ENCODE assay signal across 7 cellular contexts in genomic region chr17:78723001-78723796, GRCh38. TPM values are rescaled to one million over a fixed set of nuclear protein-coding genes. Genes with fewer than 3 reads are reported as not detected.
DNase-seq lines count a peak whose midpoint lies in the region; ATAC-seq and TF ChIP-seq lines count a peak whose summit lies in the region.

No MANE protein-coding gene starts in this region.

- H2AK5ac ChIP-seq in trophoblast cell (ENCODE audit: low read length) = no peak overlapping the region

- H3K4me1 ChIP-seq in trophoblast cell (ENCODE audit: control insufficient read depth in 1 of 2, insufficient read depth in 2 of 2, low read length in 2 of 2) = peaks cover 7 to 17% of the 10 kb centered on the region in 2 experiments

- no peak overlapping the region for H3K14ac ChIP-seq in trophoblast cell (ENCODE audit: low read length)

- H3K27ac ChIP-seq in trophoblast cell (ENCODE audit: low read depth, low read length) = no peak overlapping the region

- H2BK12ac ChIP-seq in trophoblast cell (ENCODE audit: low read length) = no peak overlapping the region

- no peak overlapping the region for H2AFZ ChIP-seq in trophoblast cell (ENCODE audit: insufficient read depth, low read length, poor library complexity)

- no peak overlapping the region for H2BK120ac ChIP-seq in trophoblast cell (ENCODE audit: insufficient read depth, low read length, poor library complexity)

- H3K4me2 ChIP-seq in trophoblast cell (ENCODE audit: low read length) = peak overlapping the region; percentile 54

- WGBS in trophoblast cell (ENCODE audit: extremely low coverage, insufficient coverage, insufficient read length) = no CpG with 5 or more reads among the region's 25 CpGs

- H3K4me3 ChIP-seq in HFF-Myc (replicated peaks; ENCODE audit: low read depth, low read length) (peak overlapping the region; percentile 16), trophoblast cell (ENCODE audit: low read depth, low read length) (no peak overlapping the region)

- no peak overlapping the region for H3K18ac ChIP-seq in trophoblast cell (ENCODE audit: low read length)

- no peak overlapping the region for H3K9ac ChIP-seq in trophoblast cell (ENCODE audit: low read length)

- no peak for TF ChIP-seq CTCF in HFF-Myc (IDR thresholded peaks at IDR 0.05; ENCODE audit: low read depth, low read length, missing control alignments)

- no peak overlapping the region for H2BK5ac ChIP-seq in trophoblast cell (ENCODE audit: low read depth, low read length, poor library complexity)

- no peaks in the 10 kb centered on the region for H3K27me3 ChIP-seq in trophoblast cell (ENCODE audit: insufficient read depth, low read length)

- H3K79me1 ChIP-seq in trophoblast cell (ENCODE audit: low read length) = no peaks in the 10 kb centered on the region

- no peak overlapping the region for H3K23ac ChIP-seq in trophoblast cell (ENCODE audit: low read length)

- ATAC-seq in HG03521 (IDR thresholded peaks at IDR 0.05; ENCODE audit: unreplicated experiment) (no peak), HG03342 (IDR thresholded peaks at IDR 0.05; ENCODE audit: unreplicated experiment) (no peak)

- H4K91ac ChIP-seq in trophoblast cell (ENCODE audit: low read depth, low read length) = no peak overlapping the region

- no peaks in the 10 kb centered on the region for H3K9me3 ChIP-seq in trophoblast cell (ENCODE audit: insufficient read depth, low read depth, low read length)

- no peak overlapping the region for H4K12ac ChIP-seq in trophoblast cell (ENCODE audit: low read depth, low read length)

- H3K79me2 ChIP-seq in trophoblast cell (ENCODE audit: control insufficient read depth, insufficient read depth, low read length, poor library complexity) = no peaks in the 10 kb centered on the region

- no peak overlapping the region for H3K4ac ChIP-seq in trophoblast cell (ENCODE audit: low read depth, low read length)

- H3K36me3 ChIP-seq in trophoblast cell (ENCODE audit: control insufficient read depth in 1 of 2, insufficient read depth in 2 of 2, low read length in 2 of 2) = no peaks in the 10 kb centered on the region

- no peak overlapping the region for H4K8ac ChIP-seq in trophoblast cell (ENCODE audit: low read depth, low read length)

- no peak for DNase-seq in HFF-Myc (ENCODE audit: extremely low read depth, low read depth)
- peak; percentile 86 for DNase-seq in SK-N-DZ (ENCODE audit: low spot score)
- DNase-seq in globus pallidus (ENCODE audit: low spot score) = peak; percentile 97
- DNase-seq in trophoblast cell = no peak
- DNase-seq in NCI-H2171 treated with DMSO at 0.1 percent for 48 hours (lab: John Stamatoyannopoulos, UW) = no peak

RNA-seq across cellular contexts. Expression of gene CYTH1, which starts 58.9 kb away (rescaled TPM):
- polyA plus RNA-seq in SK-N-DZ (2014; cell fraction: cytosol; rRNA removed) = 36.9 and 43.2 TPM in 2 replicates
- polyA plus RNA-seq in SK-N-DZ (2014; cell fraction: nucleus; rRNA removed) = 62.1 and 102 TPM in 2 replicates
- polyA plus RNA-seq in trophoblast cell (2013) = 16.7 and 17.1 TPM in 2 replicates

Comparison
In these comparisons a context has a peak if more than half of its experiments do, and no peak if none do; other contexts are left out.
1. DNase-seq: peak in SK-N-DZ (single experiment) and globus pallidus (single experiment); none in HFF-Myc (single experiment), trophoblast cell (0 of 2) and NCI-H2171 treated with DMSO at 0.1 percent for 48 hours (single experiment).